18 cellular contexts compared by ENCODE assay signal in the genomic region with DNA sequence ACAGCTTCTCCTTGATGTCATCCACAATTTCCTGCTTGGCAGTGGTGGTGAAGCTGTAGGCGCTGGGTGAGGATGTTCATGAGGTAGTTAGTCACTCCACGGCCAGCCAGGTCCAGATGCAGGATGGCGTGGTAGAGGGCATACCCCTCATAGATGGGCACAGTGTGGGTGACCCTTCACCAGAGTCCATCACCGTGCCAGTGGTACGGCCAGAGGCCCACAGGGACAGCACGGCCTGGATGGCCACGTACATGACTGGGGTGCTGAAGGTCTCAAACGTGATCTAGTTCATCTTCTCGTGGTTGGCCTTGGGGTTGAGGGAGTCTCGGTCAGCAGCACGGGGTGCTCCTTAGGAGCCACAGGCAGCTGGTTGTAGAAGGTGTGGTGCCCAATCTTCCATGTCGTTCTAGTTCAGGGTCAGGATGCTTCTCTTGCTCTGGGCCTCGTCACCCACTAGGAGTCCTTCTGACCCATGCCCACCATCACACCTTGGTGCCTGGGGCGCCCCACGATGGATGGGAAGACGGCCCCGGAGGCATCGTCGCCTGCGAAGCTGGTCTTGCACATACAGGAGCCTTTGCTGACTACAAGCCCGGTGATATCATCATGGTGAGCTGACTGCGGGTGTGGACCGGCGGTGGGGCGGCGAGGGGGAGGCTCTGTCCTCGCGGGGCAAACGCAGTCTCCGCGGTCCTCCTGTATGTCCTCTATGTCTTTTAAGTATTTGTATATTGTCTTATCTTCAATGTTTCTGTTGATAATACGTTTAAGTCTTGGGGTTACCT.
"Had no signal": no experiment of that assay in that cellular context is flagged by ENCODE, and none has a peak within 500 bp of the region (broad histone marks: within the 10 kb centered on the region; RNA-seq: fewer than 3 reads in every experiment).

No MANE protein-coding gene starts in this region.

- H3K4me1 ChIP-seq: colonic mucosa, esophagus squamous epithelium, gastroesophageal sphincter, neural progenitor cell, parathyroid adenoma, prostate gland, testis, tibial nerve had no signal

- H3K79me2 ChIP-seq: parathyroid adenoma had no signal

- H3K27me3 ChIP-seq: colonic mucosa, esophagus squamous epithelium, gastroesophageal sphincter, neural progenitor cell, testis, tibial nerve had no signal

- ATAC-seq: gastroesophageal sphincter; left lobe of liver; natural killer cell treated with Interleukin-12 subunit alpha and Interleukin-12 subunit beta and Interleukin-15 and Interleukin-18, amount 100 ng/mL, for 72 hours; sciatic nerve had no signal

- H3K4me3 ChIP-seq: colonic mucosa, esophagus squamous epithelium, gastroesophageal sphincter, neural progenitor cell, prostate gland, testis, tibial nerve had no signal

- H3K36me3 ChIP-seq: colonic mucosa, esophagus squamous epithelium, gastroesophageal sphincter, prostate gland, tibial nerve had no signal

- H3K27ac ChIP-seq: colonic mucosa, esophagus squamous epithelium, gastroesophageal sphincter, neural progenitor cell, parathyroid adenoma, prostate gland, testis, tibial nerve had no signal

- H3K4me2 ChIP-seq: neural progenitor cell had no signal

- H3K9me3 ChIP-seq: colonic mucosa, gastroesophageal sphincter, prostate gland, testis had no signal

- H3K9ac ChIP-seq: neural progenitor cell, parathyroid adenoma had no signal

- H2AFZ ChIP-seq: neural progenitor cell, parathyroid adenoma had no signal

- DNase-seq: cerebellar nuclear complex; colonic mucosa; dermis blood vessel endothelial cell; esophagus squamous epithelium; foreskin fibroblast; glutamatergic neuron; immature natural killer cell; occipital lobe; stimulated activated CD4-positive, alpha-beta T cell treated with anti-CD3 and anti-CD28 coated beads, Interleukin-2, amount 100 ng/mL, for 24 hours; testis had no signal
